19 cellular contexts compared by ENCODE assay signal in the genomic region with DNA sequence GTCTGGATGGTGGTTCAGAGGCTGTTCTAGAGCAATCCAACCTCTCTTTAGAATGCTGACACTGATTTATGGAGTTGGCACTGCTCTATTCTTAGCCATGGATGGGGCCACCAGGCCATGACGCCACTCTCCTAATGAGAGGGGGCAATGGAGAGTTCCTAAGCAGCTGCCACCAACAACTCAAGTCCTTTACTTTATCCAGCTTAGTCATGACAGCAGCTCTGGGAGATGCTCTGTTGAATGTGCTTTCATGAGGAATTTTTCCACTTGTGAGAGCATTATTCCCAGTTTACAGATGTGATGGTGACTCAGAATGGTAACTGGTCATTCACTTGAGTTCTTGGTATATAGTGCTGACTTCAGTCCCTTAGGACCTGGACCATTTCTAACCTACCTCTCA.
A peak's percentile ranks its signal among the peaks of the same experiment; 100 is the strongest.
DNase-seq lines count a peak whose midpoint lies in the region; TF ChIP-seq lines count a peak whose summit lies in the region.
"Had no signal": no experiment of that assay in that cellular context is flagged by ENCODE, and none has a peak within 500 bp of the region (broad histone marks: within the 10 kb centered on the region; RNA-seq: fewer than 3 reads in every experiment).

No MANE protein-coding gene starts in this region.

- H3K27ac ChIP-seq in GM23248 (no peak overlapping the region), dorsolateral prefrontal cortex (peak overlapping the region in 30 of 59 donors; percentile 17 to 87 (median 54)), osteoblast (ENCODE audit: low read depth, low read length) (no peak overlapping the region)
- no peak overlapping the region for H3K27ac ChIP-seq in CD4-positive, alpha-beta memory T cell (ENCODE audit: low read depth, low read length)
- H3K27ac ChIP-seq: SK-N-MC had no signal

- no peaks in the 10 kb centered on the region for H4K20me1 ChIP-seq in GM23248 (ENCODE audit: insufficient read depth)
- no peaks in the 10 kb centered on the region for H4K20me1 ChIP-seq in osteoblast (ENCODE audit: insufficient read depth, low read length)

- no peaks in the 10 kb centered on the region for H3F3A ChIP-seq in GM23248 (ENCODE audit: insufficient read depth)

- DNase-seq in GM23248: peak; percentile 13
- peak; percentile 14 for DNase-seq in NCI-H69 (lab: John Stamatoyannopoulos, UW)
- DNase-seq in dorsolateral prefrontal cortex: no peak
- peak; percentile 71 for DNase-seq in osteoblast (ENCODE audit: insufficient read length, low spot score, missing footprints)
- no peak for DNase-seq in KG1 (lab: John Stamatoyannopoulos, UW)
- no peak for DNase-seq in CD4-positive, alpha-beta memory T cell
- no peak for DNase-seq in hypothalamus (lab: John Stamatoyannopoulos, UW)
- DNase-seq: BE2C; CD4-positive, alpha-beta T cell; DMS79 treated with DMSO at 0.1 percent for 48 hours; GDM1; Karpas-422; NCI-H1105; NCI-H1694 treated with DMSO at 0.1 percent for 48 hours; NCI-H226; NCI-H526 treated with DMSO at 0.1 percent for 48 hours; PC-3 had no signal

- H3K4me3 ChIP-seq in GM23248 (no peak overlapping the region), dorsolateral prefrontal cortex (no peak overlapping the region), osteoblast (ENCODE audit: insufficient read depth, low read length) (no peak overlapping the region)
- no peak overlapping the region for H3K4me3 ChIP-seq in CD4-positive, alpha-beta memory T cell (ENCODE audit: low read length in 2 of 2)
- H3K4me3 ChIP-seq: GM23338, SK-N-MC had no signal

- no peaks in the 10 kb centered on the region for H3K4me1 ChIP-seq in GM23248 (ENCODE audit: insufficient read depth)
- peaks cover 4% of the 10 kb centered on the region for H3K4me1 ChIP-seq in osteoblast (ENCODE audit: insufficient read depth, low read length)
- no peaks in the 10 kb centered on the region for H3K4me1 ChIP-seq in CD4-positive, alpha-beta memory T cell (ENCODE audit: insufficient read depth, low read length)

- H3K9me3 ChIP-seq in GM23248 (ENCODE audit: low read depth) (no peaks in the 10 kb centered on the region), osteoblast (ENCODE audit: low read depth, low read length) (no peaks in the 10 kb centered on the region)
- no peaks in the 10 kb centered on the region for H3K9me3 ChIP-seq in CD4-positive, alpha-beta memory T cell (ENCODE audit: control insufficient read depth in 1 of 2, low read length in 2 of 2)
- H3K9me3 ChIP-seq: BE2C had no signal

- intact Hi-C loops in dorsolateral prefrontal cortex (cut with DNase I): no loop called here
- intact Hi-C loops in CD4-positive, alpha-beta memory T cell (cut with micrococcal nuclease): no loop called here

- in situ Hi-C loops in GM23248 (cut with MboI): no loop called here

- H3K9me2 ChIP-seq in GM23248 (ENCODE audit: insufficient read depth): no peaks in the 10 kb centered on the region

- H3K4me2 ChIP-seq in GM23248 (ENCODE audit: unreplicated experiment) (no peak overlapping the region), osteoblast (ENCODE audit: insufficient read depth, low read length) (no peak overlapping the region)
- H3K4me2 ChIP-seq: GM23338 had no signal

- no peak for TF ChIP-seq CTCF in dorsolateral prefrontal cortex (IDR thresholded peaks at IDR 0.05 in 54 of 56, conservative IDR thresholded peaks at IDR 0.05 in 2 of 56; ENCODE audit: low read depth in 1 of 56, partially characterized antibody in 56 of 56)
- no peak for TF ChIP-seq CTCF in osteoblast (IDR thresholded peaks at IDR 0.05; ENCODE audit: extremely low read depth, low read depth, low read length)

- H3K79me2 ChIP-seq in GM23248 (ENCODE audit: insufficient read depth) (no peaks in the 10 kb centered on the region), osteoblast (ENCODE audit: insufficient read depth, low read length) (no peaks in the 10 kb centered on the region)

- H3K9me3 Mint-ChIP-seq in CD4-positive, alpha-beta memory T cell: peaks cover 0 to 3% (median 0%) of the 10 kb centered on the region in 8 donors
- H3K9me3 Mint-ChIP-seq: CD4-positive, alpha-beta T cell; GM23338 had no signal

- no peak overlapping the region for H3K27ac Mint-ChIP-seq in CD4-positive, alpha-beta memory T cell
- H3K27ac Mint-ChIP-seq: CD4-positive, alpha-beta T cell; GM23338 had no signal

- CTCF ChIA-PET in CD4-positive, alpha-beta memory T cell (lab: Charles Lee; ENCODE audit: partially characterized antibody): no interaction called here

- H3K36me3 Mint-ChIP-seq in CD4-positive, alpha-beta memory T cell: peaks cover 0 to 5% of the 10 kb centered on the region in 2 donors

- 0 to 7% methylated on average over 1 of the region's 1 CpG for WGBS in GM23248 (ENCODE audit: low coverage in 1 of 2, low lambda C conversion rate in 2 of 2, missing lambda C conversion rate in 2 of 2), 2 experiments

- H2AFZ ChIP-seq in GM23248 (no peak overlapping the region), osteoblast (ENCODE audit: low read length) (no peak overlapping the region)
- H2AFZ ChIP-seq: GM23338 had no signal

- POLR2A ChIA-PET in CD4-positive, alpha-beta memory T cell (lab: Charles Lee; ENCODE audit: partially characterized antibody): no interaction called here

- H3K36me3 ChIP-seq in GM23248 (ENCODE audit: low read depth) (no peaks in the 10 kb centered on the region), osteoblast (ENCODE audit: insufficient read depth, low read length) (no peaks in the 10 kb centered on the region)
- H3K36me3 ChIP-seq in CD4-positive, alpha-beta memory T cell (ENCODE audit: insufficient read depth, low read length): no peaks in the 10 kb centered on the region
- H3K36me3 ChIP-seq: BE2C had no signal

- H3K27me3 ChIP-seq in GM23248 (replicated peaks; ENCODE audit: insufficient read depth): no peaks in the 10 kb centered on the region
- no peaks in the 10 kb centered on the region for H3K27me3 ChIP-seq in dorsolateral prefrontal cortex
- H3K27me3 ChIP-seq in osteoblast (ENCODE audit: insufficient read depth, low read length): no peaks in the 10 kb centered on the region
- H3K27me3 ChIP-seq in CD4-positive, alpha-beta memory T cell (ENCODE audit: insufficient read depth, low read length): no peaks in the 10 kb centered on the region
- H3K27me3 ChIP-seq: BE2C had no signal

- no peak overlapping the region for H3K9ac ChIP-seq in GM23248

- peaks cover 0 to 3% of the 10 kb centered on the region in 2 donors for H3K27me3 Mint-ChIP-seq in CD4-positive, alpha-beta memory T cell
- H3K27me3 Mint-ChIP-seq: CD4-positive, alpha-beta T cell had no signal

- no peak overlapping the region for H3K4me3 Mint-ChIP-seq in CD4-positive, alpha-beta memory T cell
- H3K4me3 Mint-ChIP-seq: CD4-positive, alpha-beta T cell; GM23338 had no signal

- H3K4me1 Mint-ChIP-seq in CD4-positive, alpha-beta memory T cell: peaks cover 0 to 5% (median 2%) of the 10 kb centered on the region in 4 donors
- H3K4me1 Mint-ChIP-seq: GM23338 had no signal

Comparison
In these comparisons a context has a peak if more than half of its experiments do, and no peak if none do; other contexts are left out.
1. DNase-seq: peak in GM23248 (single experiment), NCI-H69 (single experiment) and osteoblast (single experiment); none in dorsolateral prefrontal cortex (0 of 10), KG1 (single experiment), CD4-positive, alpha-beta memory T cell (0 of 5) and hypothalamus (0 of 51).
2. H3K27ac ChIP-seq: peak in dorsolateral prefrontal cortex (30 of 59); none in GM23248 (single experiment), osteoblast (single experiment) and CD4-positive, alpha-beta memory T cell (single experiment).